Comparison of ENCODE assay signal across 24 cellular contexts in genomic region chr3:18372786-18373405, GRCh38. TPM values are rescaled to one million over a fixed set of nuclear protein-coding genes. Genes with fewer than 3 reads are reported as not detected.
DNase-seq lines count a peak whose midpoint lies in the region; ATAC-seq and TF ChIP-seq lines count a peak whose summit lies in the region.
"Had no signal": no experiment of that assay in that cellular context is flagged by ENCODE, and none has a peak within 500 bp of the region (broad histone marks: within the 10 kb centered on the region; RNA-seq: fewer than 3 reads in every experiment).

No MANE protein-coding gene starts in this region.

- H3K36me3 Mint-ChIP-seq in activated CD4-positive, alpha-beta T cell treated with anti-CD3 and anti-CD28 coated beads, Interleukin-2, amount 10 ng/mL, durations not matched to agents 24 days and 14 days (ENCODE audit: low read depth) = peaks cover 86% of the 10 kb centered on the region
- H3K36me3 Mint-ChIP-seq in activated T-helper 17 cell treated with anti-CD3 and anti-CD28 coated beads, Interleukin-2, amount 50 U/mL, for 72 hours (ENCODE audit: low read depth) = peaks cover 100% of the 10 kb centered on the region
- H3K36me3 Mint-ChIP-seq in natural killer cell = peaks cover 30% of the 10 kb centered on the region

- 86 to 87% methylated on average over 4 of the region's 4 CpGs for WGBS in tibial nerve, 2 donors

- TF ChIP-seq CTCF in natural killer cell (IDR thresholded peaks at IDR 0.05) = no peak
- TF ChIP-seq CTCF in tibial nerve (IDR thresholded peaks at IDR 0.05) = no peak

- H3K27ac Mint-ChIP-seq in activated CD4-positive, alpha-beta T cell treated with anti-CD3 and anti-CD28 coated beads, Interleukin-2, amount 10 ng/mL, durations not matched to agents 24 days and 14 days = peak overlapping the region; percentile 71
- H3K27ac Mint-ChIP-seq in activated T-helper 17 cell treated with anti-CD3 and anti-CD28 coated beads, Interleukin-2, amount 50 U/mL, for 72 hours = peak overlapping the region; percentile 81
- peak overlapping the region in 1 of 2 donors; percentile 63 for H3K27ac Mint-ChIP-seq in natural killer cell
- H3K27ac Mint-ChIP-seq: dendritic cell treated with granulocyte-macrophage colony-stimulating factor and Interleukin-4, amounts not matched to agents 40 ng/mL and 50 ng/mL, for 4 days had no signal

- DNase-seq in activated CD4-positive, alpha-beta T cell treated with anti-CD3 and anti-CD28 coated beads, Interleukin-2, amount 10 ng/mL, durations not matched to agents 24 days and 14 days = peak; percentile 82
- no peak for DNase-seq in activated CD4-positive, alpha-beta T cell treated with anti-CD3 and anti-CD28 coated beads, Interleukin-2, amount 50 U/mL, for 4 hours
- DNase-seq in Jurkat, Clone E6-1 (ENCODE audit: low read depth, low spot score) = peak; percentile 95
- DNase-seq in natural killer cell = peak; percentile 19
- no peak for DNase-seq in tibial nerve (ENCODE audit: low spot score in 2 of 2)
- DNase-seq in RPMI8226 = no peak
- no peak for DNase-seq in putamen (ENCODE audit: low spot score)
- DNase-seq: 8988T; amygdala; Calu3; Karpas-422; mammary epithelial cell; NCI-H187; NCI-H748 treated with DMSO at 0.1 percent for 48 hours; occipital lobe; OCI-M1; Right ventricle myocardium superior; spleen; stimulated activated CD4-positive, alpha-beta T cell treated with anti-CD3 and anti-CD28 coated beads, Interleukin-4, amount 100 ng/mL, for 24 hours; stomach; SW 1271; upper lobe of left lung had no signal

- no peaks in the 10 kb centered on the region for H3K9me3 Mint-ChIP-seq in activated CD4-positive, alpha-beta T cell treated with anti-CD3 and anti-CD28 coated beads, Interleukin-2, amount 10 ng/mL, durations not matched to agents 24 days and 14 days
- no peaks in the 10 kb centered on the region for H3K9me3 Mint-ChIP-seq in activated T-helper 17 cell treated with anti-CD3 and anti-CD28 coated beads, Interleukin-2, amount 50 U/mL, for 72 hours
- no peaks in the 10 kb centered on the region for H3K9me3 Mint-ChIP-seq in natural killer cell
- H3K9me3 Mint-ChIP-seq: dendritic cell treated with granulocyte-macrophage colony-stimulating factor and Interleukin-4, amounts not matched to agents 40 ng/mL and 50 ng/mL, for 4 days had no signal

- no peak overlapping the region for H3K27ac ChIP-seq in tibial nerve
- H3K27ac ChIP-seq: spleen, stomach, upper lobe of left lung had no signal

- peak; percentile 24 for ATAC-seq in activated T-helper 17 cell treated with anti-CD3 and anti-CD28 coated beads, Interleukin-2, amount 50 U/mL, for 72 hours (replicated peaks)
- peak; percentile 69 to 92 (median 75) for ATAC-seq in natural killer cell

- no peaks in the 10 kb centered on the region for H3K4me1 ChIP-seq in tibial nerve
- H3K4me1 ChIP-seq: upper lobe of left lung had no signal

- no peaks in the 10 kb centered on the region for H3K27me3 Mint-ChIP-seq in activated CD4-positive, alpha-beta T cell treated with anti-CD3 and anti-CD28 coated beads, Interleukin-2, amount 10 ng/mL, durations not matched to agents 24 days and 14 days
- no peaks in the 10 kb centered on the region for H3K27me3 Mint-ChIP-seq in activated T-helper 17 cell treated with anti-CD3 and anti-CD28 coated beads, Interleukin-2, amount 50 U/mL, for 72 hours
- no peaks in the 10 kb centered on the region for H3K27me3 Mint-ChIP-seq in natural killer cell (ENCODE audit: low read depth in 2 of 2)
- H3K27me3 Mint-ChIP-seq: dendritic cell treated with granulocyte-macrophage colony-stimulating factor and Interleukin-4, amounts not matched to agents 40 ng/mL and 50 ng/mL, for 4 days had no signal

- peak overlapping the region; percentile 38 for H3K4me3 Mint-ChIP-seq in activated CD4-positive, alpha-beta T cell treated with anti-CD3 and anti-CD28 coated beads, Interleukin-2, amount 10 ng/mL, durations not matched to agents 24 days and 14 days
- peak overlapping the region; percentile 7 for H3K4me3 Mint-ChIP-seq in activated T-helper 17 cell treated with anti-CD3 and anti-CD28 coated beads, Interleukin-2, amount 50 U/mL, for 72 hours
- peak overlapping the region; percentile 69 for H3K4me3 Mint-ChIP-seq in natural killer cell
- H3K4me3 Mint-ChIP-seq: dendritic cell treated with granulocyte-macrophage colony-stimulating factor and Interleukin-4, amounts not matched to agents 40 ng/mL and 50 ng/mL, for 4 days had no signal

- peak overlapping the region; percentile 33 for H3K4me3 ChIP-seq in Jurkat, Clone E6-1 (ENCODE audit: low read length)
- no peak overlapping the region for H3K4me3 ChIP-seq in tibial nerve
- H3K4me3 ChIP-seq: spleen, stomach, upper lobe of left lung had no signal

- H3K9me3 ChIP-seq in tibial nerve = no peaks in the 10 kb centered on the region
- H3K9me3 ChIP-seq: spleen, stomach, upper lobe of left lung had no signal

- H3K36me3 ChIP-seq in tibial nerve = peaks cover 0 to 53% (median 0%) of the 10 kb centered on the region in 3 donors

- no peak for TF ChIP-seq EP300 in tibial nerve (IDR thresholded peaks at IDR 0.05)

- peaks cover 68% of the 10 kb centered on the region for H3K4me1 Mint-ChIP-seq in activated CD4-positive, alpha-beta T cell treated with anti-CD3 and anti-CD28 coated beads, Interleukin-2, amount 10 ng/mL, durations not matched to agents 24 days and 14 days
- H3K4me1 Mint-ChIP-seq in activated T-helper 17 cell treated with anti-CD3 and anti-CD28 coated beads, Interleukin-2, amount 50 U/mL, for 72 hours = peaks cover 35% of the 10 kb centered on the region
- H3K4me1 Mint-ChIP-seq in natural killer cell = peaks cover 62 to 66% of the 10 kb centered on the region in 2 donors

- intact Hi-C loops in activated CD4-positive, alpha-beta T cell treated with anti-CD3 and anti-CD28 coated beads, Interleukin-2, amount 10 ng/mL, durations not matched to agents 24 days and 14 days (cut with micrococcal nuclease) = loop anchor here (2.0 kb wide), 1 partner anchor 16 kb away; no protein-coding TSS in a partner anchor
- intact Hi-C loops in natural killer cell (cut with micrococcal nuclease) = loop anchor here (2.0 kb wide), 2 partner anchors 16 to 72 kb away; no protein-coding TSS in a partner anchor

- TF ChIP-seq POLR2A in tibial nerve (IDR thresholded peaks at IDR 0.05) = no peak

- H3K27me3 ChIP-seq in tibial nerve = no peaks in the 10 kb centered on the region
- H3K27me3 ChIP-seq: spleen, stomach, upper lobe of left lung had no signal

RNA-seq across cellular contexts. Expression of gene SATB1, which starts 52.2 kb away (rescaled TPM):
- total RNA-seq in activated CD4-positive, alpha-beta T cell treated with anti-CD3 and anti-CD28 coated beads, Interleukin-2, amount 10 ng/mL, durations not matched to agents 24 days and 14 days = 561 and 571 TPM in 2 replicates
- polyA plus RNA-seq in Jurkat, Clone E6-1 (2012; ENCODE audit: insufficient read depth, insufficient read length) = 87.9 TPM
- 100 to 1,000 TPM; 414 to 494 TPM for total RNA-seq in activated T-helper 17 cell treated with anti-CD3 and anti-CD28 coated beads, Interleukin-2, amount 50 U/mL, for 72 hours
- total RNA-seq in natural killer cell (100 to 1,000 TPM; 137 to 162 (median 151) TPM), tibial nerve (10 to 100 TPM; 28.5 to 48.5 (median 42.8) TPM)

Comparison
In these comparisons a context has a peak if more than half of its experiments do, and no peak if none do; other contexts are left out.
1. DNase-seq: peak in activated CD4-positive, alpha-beta T cell treated with anti-CD3 and anti-CD28 coated beads, Interleukin-2, amount 10 ng/mL, durations not matched to agents 24 days and 14 days (single experiment), Jurkat, Clone E6-1 (single experiment) and natural killer cell (single experiment); none in activated CD4-positive, alpha-beta T cell treated with anti-CD3 and anti-CD28 coated beads, Interleukin-2, amount 50 U/mL, for 4 hours (0 of 2), tibial nerve (0 of 2), RPMI8226 (single experiment) and putamen (single experiment).
2. H3K4me3 Mint-ChIP-seq: peak in every context shown above with its lines; median percentile 69 in natural killer cell; 38 in activated CD4-positive, alpha-beta T cell treated with anti-CD3 and anti-CD28 coated beads, Interleukin-2, amount 10 ng/mL, durations not matched to agents 24 days and 14 days; 7 in activated T-helper 17 cell treated with anti-CD3 and anti-CD28 coated beads, Interleukin-2, amount 50 U/mL, for 72 hours.